In the genomic region with DNA sequence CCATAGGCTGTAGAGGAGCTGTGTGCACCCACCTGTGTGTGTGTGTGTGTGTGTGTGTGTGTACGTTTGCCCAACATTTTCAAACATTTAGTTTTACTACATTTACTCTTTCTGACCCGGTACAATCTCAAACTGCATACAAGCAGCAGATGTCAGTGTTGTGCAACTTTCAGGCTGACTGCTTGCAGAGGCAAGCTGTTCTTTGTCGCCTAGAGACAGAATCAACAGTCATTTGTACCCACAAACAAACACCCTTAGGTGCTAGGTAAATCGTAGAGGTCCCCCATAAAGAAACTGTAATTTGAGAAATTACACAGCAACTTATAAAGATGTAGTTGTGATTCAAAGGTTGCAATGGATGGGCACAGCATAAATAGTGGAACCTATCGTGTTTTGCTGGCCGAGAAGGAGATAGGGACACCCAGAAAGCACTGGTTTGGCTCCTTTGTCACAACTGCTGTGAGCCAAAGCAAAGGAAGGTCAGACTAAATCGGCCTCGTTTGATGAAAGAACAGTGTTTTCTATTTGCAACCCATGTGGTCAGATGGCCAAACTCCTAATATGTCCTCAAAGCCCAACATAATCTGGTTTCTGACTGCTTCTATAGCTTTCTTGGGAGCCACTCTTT, we compare ENCODE assay signal across 8 cellular contexts.
DNase-seq lines count a peak whose midpoint lies in the region; ATAC-seq and TF ChIP-seq lines count a peak whose summit lies in the region.

No MANE protein-coding gene starts in this region.

- no peak overlapping the region for H3K27ac Mint-ChIP-seq in nephron

- TF ChIP-seq CTCF in nephron (IDR thresholded peaks at IDR 0.05; ENCODE audit: unreplicated experiment in 3 of 3) (peak; percentile 36 to 64 (median 62)), omental fat pad (IDR thresholded peaks at IDR 0.05) (no peak)

- H3K36me3 Mint-ChIP-seq in nephron (ENCODE audit: low read depth), result no peaks in the 10 kb centered on the region

- ATAC-seq in HG02973 (IDR thresholded peaks at IDR 0.05; ENCODE audit: unreplicated experiment) (no peak), omental fat pad (ENCODE audit: low FRiP score) (no peak), HG03378 (IDR thresholded peaks at IDR 0.05; ENCODE audit: unreplicated experiment) (no peak), GM19351 (IDR thresholded peaks at IDR 0.05; ENCODE audit: unreplicated experiment) (no peak)

- H3K27me3 Mint-ChIP-seq in nephron (ENCODE audit: low read depth), result no peaks in the 10 kb centered on the region

- no peak overlapping the region for H3K4me3 Mint-ChIP-seq in nephron

- DNase-seq in GM04504 (ENCODE audit: low read depth), result peak; percentile 5
- DNase-seq in NCI-H2196 (lab: John Stamatoyannopoulos, UW; ENCODE audit: unreplicated experiment), result peak; percentile 31
- DNase-seq in dermis blood vessel endothelial cell, result peak; percentile 8
- no peak for DNase-seq in omental fat pad (ENCODE audit: low spot score)

- H3K4me1 Mint-ChIP-seq in nephron, result peaks cover 5% of the 10 kb centered on the region

- H3K9me3 Mint-ChIP-seq in nephron, result peaks cover 5% of the 10 kb centered on the region

Comparison
In these comparisons a context has a peak if more than half of its experiments do, and no peak if none do; other contexts are left out.
1. CTCF ChIP-seq: peak in nephron (3 of 3); none in omental fat pad (0 of 3).